ENCODE assay signal across 18 cellular contexts in genomic region chr1:44503625-44504024, GRCh38.
A peak's percentile ranks its signal among the peaks of the same experiment; 100 is the strongest.
DNase-seq lines count a peak whose midpoint lies in the region; ATAC-seq and TF ChIP-seq lines count a peak whose summit lies in the region.
"Had no signal": no experiment of that assay in that cellular context is flagged by ENCODE, and none has a peak within 500 bp of the region (broad histone marks: within the 10 kb centered on the region; RNA-seq: fewer than 3 reads in every experiment).

No MANE protein-coding gene starts in this region.

- CTCF ChIA-PET in A673 (lab: Charles Lee), result no interaction called here

- BruUV-seq in A673 (replicated peaks; lab: Mats Ljungman, UMichigan), result no TSS peak

- no peaks in the 10 kb centered on the region for H4K20me1 ChIP-seq in OCI-LY3 (ENCODE audit: insufficient read depth, low read length)

- peak overlapping the region; percentile 26 for H2AK5ac ChIP-seq in neuronal stem cell (ENCODE audit: low read depth, low read length)

- H3K79me1 ChIP-seq in neuronal stem cell (ENCODE audit: low read depth, low read length), result no peaks in the 10 kb centered on the region

- H3K4me1 ChIP-seq in OCI-LY3 (ENCODE audit: low read length) (peaks cover 17% of the 10 kb centered on the region), neuronal stem cell (ENCODE audit: control insufficient read depth in 2 of 2, insufficient read depth in 1 of 2, low read depth in 1 of 2, low read length in 2 of 2) (peaks cover 52 to 82% of the 10 kb centered on the region in 2 donors), A673 (ENCODE audit: insufficient read depth, low read length, poor library complexity, severe bottlenecking) (no peaks in the 10 kb centered on the region), right lobe of liver (no peaks in the 10 kb centered on the region)

- ATAC-seq in HG03039 (IDR thresholded peaks at IDR 0.05; ENCODE audit: unreplicated experiment) (no peak), right lobe of liver (no peak)

- H4K91ac ChIP-seq in neuronal stem cell (ENCODE audit: low read depth, low read length, poor library complexity), result no peak overlapping the region

- H3K4me3 ChIP-seq in GM12865 (ENCODE audit: low read depth, low read length) (no peak overlapping the region), OCI-LY3 (ENCODE audit: low read length) (no peak overlapping the region), dorsolateral prefrontal cortex (no peak overlapping the region), neuronal stem cell (ENCODE audit: low read length in 2 of 2) (no peak overlapping the region), A673 (ENCODE audit: low read depth, low read length, poor library complexity, severe bottlenecking) (no peak overlapping the region), right lobe of liver (no peak overlapping the region)
- H3K4me3 ChIP-seq: HAP-1 had no signal

- POLR2A ChIA-PET in A673 (lab: Charles Lee; ENCODE audit: low non-redundant PET), result no interaction called here

- no peak overlapping the region for H3K14ac ChIP-seq in neuronal stem cell (ENCODE audit: low read length)

- no peak for TF ChIP-seq POLR2A in right lobe of liver (IDR thresholded peaks at IDR 0.05)

- no peak overlapping the region for H3K23ac ChIP-seq in neuronal stem cell (ENCODE audit: low read depth, low read length, poor library complexity)

- H2AFZ ChIP-seq in OCI-LY3 (ENCODE audit: low read depth, low read length), result no peak overlapping the region
- no peak overlapping the region for H2AFZ ChIP-seq in neuronal stem cell (ENCODE audit: low read length)

- no peaks in the 10 kb centered on the region for H3K9me3 ChIP-seq in OCI-LY3 (ENCODE audit: insufficient read depth, low read length)
- peaks cover 0 to 3% of the 10 kb centered on the region in 2 donors for H3K9me3 ChIP-seq in neuronal stem cell (replicated peaks in 1 of 2; ENCODE audit: control insufficient read depth in 2 of 2, insufficient read depth in 1 of 2, low read depth in 1 of 2, low read length in 2 of 2)
- H3K9me3 ChIP-seq in A673 (ENCODE audit: low read depth, low read length, poor library complexity, severe bottlenecking), result no peaks in the 10 kb centered on the region
- no peaks in the 10 kb centered on the region for H3K9me3 ChIP-seq in right lobe of liver
- H3K9me3 ChIP-seq: HAP-1 had no signal

- H3K18ac ChIP-seq in neuronal stem cell (ENCODE audit: low read length), result no peak overlapping the region

- H2BK12ac ChIP-seq in neuronal stem cell (ENCODE audit: low read length), result no peak overlapping the region

- H2BK120ac ChIP-seq in neuronal stem cell (ENCODE audit: low read depth, low read length), result no peak overlapping the region

- no CpG with 5 or more reads among the region's 6 CpGs for WGBS in neuronal stem cell (ENCODE audit: extremely low coverage in 2 of 2, insufficient read length in 2 of 2, insufficient replicate concordance in 1 of 2), 2 donors
- WGBS in right lobe of liver (ENCODE audit: insufficient coverage, low coverage, low lambda C conversion rate, missing lambda C conversion rate), result 82% methylated on average over 5 of the region's 6 CpGs

- H3K27ac ChIP-seq in OCI-LY3 (ENCODE audit: low read length) (no peak overlapping the region), dorsolateral prefrontal cortex (peak overlapping the region in 58 of 59 donors; percentile 26 to 100 (median 94)), neuronal stem cell (replicated peaks; ENCODE audit: low read length) (no peak overlapping the region), A673 (ENCODE audit: low read depth, low read length, poor library complexity, severe bottlenecking) (no peak overlapping the region), right lobe of liver (no peak overlapping the region)

- H3K27me3 ChIP-seq in OCI-LY3 (ENCODE audit: low read depth, low read length) (no peaks in the 10 kb centered on the region), dorsolateral prefrontal cortex (peaks cover 0 to 19% (median 0%) of the 10 kb centered on the region in 45 donors), neuronal stem cell (ENCODE audit: control insufficient read depth in 3 of 3, insufficient read depth in 3 of 3, low read depth in 1 of 3, low read length in 3 of 3) (peaks cover 0 to 18% (median 3%) of the 10 kb centered on the region in 3 experiments), A673 (replicated peaks; ENCODE audit: insufficient read depth, low read depth, low read length, poor library complexity) (no peaks in the 10 kb centered on the region), right lobe of liver (no peaks in the 10 kb centered on the region)

- no peaks in the 10 kb centered on the region for H3K79me2 ChIP-seq in OCI-LY3 (ENCODE audit: low read length)

- H3K9ac ChIP-seq in OCI-LY3 (ENCODE audit: low read length) (no peak overlapping the region), neuronal stem cell (ENCODE audit: low read depth, low read length, poor library complexity) (no peak overlapping the region)

- peak overlapping the region; percentile 22 for H2BK15ac ChIP-seq in neuronal stem cell (ENCODE audit: low read length)

- H2BK5ac ChIP-seq in neuronal stem cell (ENCODE audit: low read length), result no peak overlapping the region

- intact Hi-C loops in dorsolateral prefrontal cortex (cut with DNase I), result no loop called here
- intact Hi-C loops in A673 (cut with micrococcal nuclease; ENCODE audit: unreplicated experiment), result no loop called here
- intact Hi-C loops in right lobe of liver (cut with DNase I), result no loop called here

- H3K4me2 ChIP-seq in OCI-LY3 (ENCODE audit: low read length) (0 out of 2 replicates have a peak overlapping the region, but pooled peaks have one; percentile 20), neuronal stem cell (ENCODE audit: insufficient read depth, low read length, poor library complexity, severe bottlenecking) (no peak overlapping the region)

- DNase-seq in GM12865 (ENCODE audit: low read depth) (peak; percentile 19), dorsolateral prefrontal cortex (no peak), neuronal stem cell (ENCODE audit: low spot score) (no peak), NAMALWA (ENCODE audit: low spot score) (no peak), A673 (ENCODE audit: low spot score) (no peak), right lobe of liver (no peak)
- DNase-seq: 8988T; ACHN; C1 segment of cervical spinal cord; CD4-positive, alpha-beta T cell; DMS153; DMS79 treated with DMSO at 0.1 percent for 48 hours; EL; GOT3; HFFc6 had no signal

- no peaks in the 10 kb centered on the region for H3K36me3 ChIP-seq in OCI-LY3 (replicated peaks; ENCODE audit: low read depth, low read length)
- H3K36me3 ChIP-seq in neuronal stem cell (replicated peaks in 1 of 2; ENCODE audit: control insufficient read depth in 2 of 2, insufficient read depth in 2 of 2, low read length in 2 of 2), result peaks cover 0 to 12% of the 10 kb centered on the region in 2 donors
- no peaks in the 10 kb centered on the region for H3K36me3 ChIP-seq in A673 (ENCODE audit: insufficient read depth, low read length, poor library complexity, severe bottlenecking)
- no peaks in the 10 kb centered on the region for H3K36me3 ChIP-seq in right lobe of liver
- H3K36me3 ChIP-seq: HAP-1 had no signal

- H3K4ac ChIP-seq in neuronal stem cell (ENCODE audit: low read length), result no peak overlapping the region

- TF ChIP-seq CTCF in GM12865 (IDR thresholded peaks at IDR 0.05; ENCODE audit: insufficient read depth, low read depth, low read length, missing control alignments) (no peak), OCI-LY3 (IDR thresholded peaks at IDR 0.05; ENCODE audit: low read depth, low read length) (no peak), dorsolateral prefrontal cortex (IDR thresholded peaks at IDR 0.05 in 54 of 56, conservative IDR thresholded peaks at IDR 0.05 in 2 of 56; ENCODE audit: low read depth in 1 of 56, partially characterized antibody in 56 of 56) (no peak), A673 (conservative IDR thresholded peaks at IDR 0.05; ENCODE audit: low read depth, low read length) (no peak), right lobe of liver (IDR thresholded peaks at IDR 0.05) (no peak)

- H4K8ac ChIP-seq in neuronal stem cell (ENCODE audit: low read depth, low read length), result no peak overlapping the region

Comparison
In these comparisons a context has a peak if more than half of its experiments do, and no peak if none do; other contexts are left out.
1. H3K27ac ChIP-seq: peak in dorsolateral prefrontal cortex (58 of 59); none in OCI-LY3 (single experiment), neuronal stem cell (single experiment), A673 (single experiment) and right lobe of liver (0 of 3).